Comparison of ENCODE assay signal across 1 cellular context in the genomic region with DNA sequence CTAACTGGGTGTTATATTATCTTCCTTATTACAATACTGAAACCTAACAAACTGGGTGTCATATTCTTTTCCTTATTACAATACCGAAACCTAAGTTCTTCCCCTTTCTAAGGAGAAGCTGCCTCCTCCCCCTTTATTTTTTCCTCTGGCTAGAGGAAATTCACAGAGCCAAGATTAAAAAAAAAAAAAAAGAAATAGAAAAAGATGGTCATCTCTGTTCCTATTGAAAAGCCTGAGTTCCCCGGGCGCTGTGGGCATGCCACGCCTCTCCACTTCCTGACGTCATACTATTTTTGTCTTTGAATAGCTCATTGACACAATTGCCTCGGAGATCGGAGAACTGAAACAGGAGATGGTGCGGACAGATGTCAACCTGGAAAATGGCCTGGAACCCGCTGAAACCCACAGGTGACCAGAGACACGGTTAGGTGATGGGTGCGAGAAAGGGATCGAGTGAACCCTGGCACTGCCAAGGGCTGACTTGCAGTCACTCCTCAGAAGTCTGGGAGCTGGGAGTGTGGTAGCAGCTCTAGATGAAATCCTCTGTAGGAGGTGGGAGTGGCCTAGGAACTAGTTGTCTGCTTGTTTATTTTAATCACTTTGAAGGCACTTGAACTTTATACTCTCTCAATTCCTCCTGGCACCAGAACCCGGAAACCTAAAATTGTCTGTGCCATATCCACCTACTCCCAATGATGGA.
TF ChIP-seq lines count a peak whose summit lies in the region.

No MANE protein-coding gene starts in this region.

TF ChIP-seq in GM12878, 131 proteins besides CTCF, POLR2A, EP300 and RAD21 (continued from another document and continues in another):
- peak; percentile 26 for TF ChIP-seq RUNX3 (IDR thresholded peaks at IDR 0.05; ENCODE audit: low read length)
- TF ChIP-seq PAX5 (IDR thresholded peaks at IDR 0.05; ENCODE audit: borderline replicate concordance, low read depth, low read length), result no peak
- TF ChIP-seq CREB1 (IDR thresholded peaks at IDR 0.05; ENCODE audit: low read depth), result peak; percentile 73
- TF ChIP-seq MYC (IDR thresholded peaks at IDR 0.05; ENCODE audit: insufficient read depth, insufficient read length, insufficient replicate concordance, low read length, severe bottlenecking), result no peak
- no peak for TF ChIP-seq SMC3 (IDR thresholded peaks at IDR 0.05; ENCODE audit: borderline replicate concordance, low read length)
- TF ChIP-seq RAD51 (IDR thresholded peaks at IDR 0.05), result no peak
- TF ChIP-seq RELA (IDR thresholded peaks at IDR 0.05; ENCODE audit: borderline replicate concordance, partially characterized antibody), result no peak
- TF ChIP-seq BHLHE40 (IDR thresholded peaks at IDR 0.05; ENCODE audit: borderline replicate concordance in 1 of 2, low read depth in 2 of 2, low read length in 1 of 2), result no peak
- no peak for TF ChIP-seq SUPT20H (IDR thresholded peaks at IDR 0.05; ENCODE audit: borderline replicate concordance, control insufficient read depth, low read depth, low read length)
- TF ChIP-seq IKZF2 (IDR thresholded peaks at IDR 0.05), result peak; percentile 60 to 74
- TF ChIP-seq CEBPB (IDR thresholded peaks at IDR 0.05; ENCODE audit: borderline replicate concordance in 1 of 2, low read depth in 2 of 2, low read length in 2 of 2), result no peak
- TF ChIP-seq, protein P1, sequence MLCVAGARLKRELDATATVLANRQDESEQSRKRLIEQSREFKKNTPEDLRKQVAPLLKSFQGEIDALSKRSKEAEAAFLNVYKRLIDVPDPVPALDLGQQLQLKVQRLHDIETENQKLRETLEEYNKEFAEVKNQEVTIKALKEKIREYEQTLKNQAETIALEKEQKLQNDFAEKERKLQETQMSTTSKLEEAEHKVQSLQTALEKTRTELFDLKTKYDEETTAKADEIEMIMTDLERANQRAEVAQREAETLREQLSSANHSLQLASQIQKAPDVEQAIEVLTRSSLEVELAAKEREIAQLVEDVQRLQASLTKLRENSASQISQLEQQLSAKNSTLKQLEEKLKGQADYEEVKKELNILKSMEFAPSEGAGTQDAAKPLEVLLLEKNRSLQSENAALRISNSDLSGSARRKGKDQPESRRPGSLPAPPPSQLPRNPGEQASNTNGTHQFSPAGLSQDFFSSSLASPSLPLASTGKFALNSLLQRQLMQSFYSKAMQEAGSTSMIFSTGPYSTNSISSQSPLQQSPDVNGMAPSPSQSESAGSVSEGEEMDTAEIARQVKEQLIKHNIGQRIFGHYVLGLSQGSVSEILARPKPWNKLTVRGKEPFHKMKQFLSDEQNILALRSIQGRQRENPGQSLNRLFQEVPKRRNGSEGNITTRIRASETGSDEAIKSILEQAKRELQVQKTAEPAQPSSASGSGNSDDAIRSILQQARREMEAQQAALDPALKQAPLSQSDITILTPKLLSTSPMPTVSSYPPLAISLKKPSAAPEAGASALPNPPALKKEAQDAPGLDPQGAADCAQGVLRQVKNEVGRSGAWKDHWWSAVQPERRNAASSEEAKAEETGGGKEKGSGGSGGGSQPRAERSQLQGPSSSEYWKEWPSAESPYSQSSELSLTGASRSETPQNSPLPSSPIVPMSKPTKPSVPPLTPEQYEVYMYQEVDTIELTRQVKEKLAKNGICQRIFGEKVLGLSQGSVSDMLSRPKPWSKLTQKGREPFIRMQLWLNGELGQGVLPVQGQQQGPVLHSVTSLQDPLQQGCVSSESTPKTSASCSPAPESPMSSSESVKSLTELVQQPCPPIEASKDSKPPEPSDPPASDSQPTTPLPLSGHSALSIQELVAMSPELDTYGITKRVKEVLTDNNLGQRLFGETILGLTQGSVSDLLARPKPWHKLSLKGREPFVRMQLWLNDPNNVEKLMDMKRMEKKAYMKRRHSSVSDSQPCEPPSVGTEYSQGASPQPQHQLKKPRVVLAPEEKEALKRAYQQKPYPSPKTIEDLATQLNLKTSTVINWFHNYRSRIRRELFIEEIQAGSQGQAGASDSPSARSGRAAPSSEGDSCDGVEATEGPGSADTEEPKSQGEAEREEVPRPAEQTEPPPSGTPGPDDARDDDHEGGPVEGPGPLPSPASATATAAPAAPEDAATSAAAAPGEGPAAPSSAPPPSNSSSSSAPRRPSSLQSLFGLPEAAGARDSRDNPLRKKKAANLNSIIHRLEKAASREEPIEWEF (IDR thresholded peaks at IDR 0.05; ENCODE audit: insufficient replicate concordance, low read depth, low read length), result peak; percentile 45
- TF ChIP-seq JUND (IDR thresholded peaks at IDR 0.05; ENCODE audit: low read depth, low read length), result no peak
- TF ChIP-seq RBBP5 (conservative IDR thresholded peaks at IDR 0.05), result no peak
- TF ChIP-seq E2F4 (IDR thresholded peaks at IDR 0.05; ENCODE audit: low read depth, low read length), result no peak
- no peak for TF ChIP-seq YY1 (IDR thresholded peaks at IDR 0.05; ENCODE audit: low read depth, low read length)
- TF ChIP-seq ATF2 (IDR thresholded peaks at IDR 0.05; ENCODE audit: low read length), result 0 out of 2 replicates have a peak, but pooled peaks have one; percentile 42
- no peak for TF ChIP-seq SREBF1 (IDR thresholded peaks at IDR 0.05; ENCODE audit: low read length)
- TF ChIP-seq KDM1A (IDR thresholded peaks at IDR 0.05; ENCODE audit: borderline replicate concordance), result no peak
- TF ChIP-seq ZNF384 (IDR thresholded peaks at IDR 0.05; ENCODE audit: borderline replicate concordance, low read depth, low read length), result peak; percentile 36; the same call in 1 of the 2 replicates
- TF ChIP-seq, protein P2, sequence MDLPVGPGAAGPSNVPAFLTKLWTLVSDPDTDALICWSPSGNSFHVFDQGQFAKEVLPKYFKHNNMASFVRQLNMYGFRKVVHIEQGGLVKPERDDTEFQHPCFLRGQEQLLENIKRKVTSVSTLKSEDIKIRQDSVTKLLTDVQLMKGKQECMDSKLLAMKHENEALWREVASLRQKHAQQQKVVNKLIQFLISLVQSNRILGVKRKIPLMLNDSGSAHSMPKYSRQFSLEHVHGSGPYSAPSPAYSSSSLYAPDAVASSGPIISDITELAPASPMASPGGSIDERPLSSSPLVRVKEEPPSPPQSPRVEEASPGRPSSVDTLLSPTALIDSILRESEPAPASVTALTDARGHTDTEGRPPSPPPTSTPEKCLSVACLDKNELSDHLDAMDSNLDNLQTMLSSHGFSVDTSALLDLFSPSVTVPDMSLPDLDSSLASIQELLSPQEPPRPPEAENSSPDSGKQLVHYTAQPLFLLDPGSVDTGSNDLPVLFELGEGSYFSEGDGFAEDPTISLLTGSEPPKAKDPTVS (IDR thresholded peaks at IDR 0.05; ENCODE audit: low read depth, low read length), result no peak
- TF ChIP-seq CREM (IDR thresholded peaks at IDR 0.05; ENCODE audit: low read depth), result peak; percentile 66
- TF ChIP-seq ZNF592 (IDR thresholded peaks at IDR 0.05), result no peak
- TF ChIP-seq, protein P3, sequence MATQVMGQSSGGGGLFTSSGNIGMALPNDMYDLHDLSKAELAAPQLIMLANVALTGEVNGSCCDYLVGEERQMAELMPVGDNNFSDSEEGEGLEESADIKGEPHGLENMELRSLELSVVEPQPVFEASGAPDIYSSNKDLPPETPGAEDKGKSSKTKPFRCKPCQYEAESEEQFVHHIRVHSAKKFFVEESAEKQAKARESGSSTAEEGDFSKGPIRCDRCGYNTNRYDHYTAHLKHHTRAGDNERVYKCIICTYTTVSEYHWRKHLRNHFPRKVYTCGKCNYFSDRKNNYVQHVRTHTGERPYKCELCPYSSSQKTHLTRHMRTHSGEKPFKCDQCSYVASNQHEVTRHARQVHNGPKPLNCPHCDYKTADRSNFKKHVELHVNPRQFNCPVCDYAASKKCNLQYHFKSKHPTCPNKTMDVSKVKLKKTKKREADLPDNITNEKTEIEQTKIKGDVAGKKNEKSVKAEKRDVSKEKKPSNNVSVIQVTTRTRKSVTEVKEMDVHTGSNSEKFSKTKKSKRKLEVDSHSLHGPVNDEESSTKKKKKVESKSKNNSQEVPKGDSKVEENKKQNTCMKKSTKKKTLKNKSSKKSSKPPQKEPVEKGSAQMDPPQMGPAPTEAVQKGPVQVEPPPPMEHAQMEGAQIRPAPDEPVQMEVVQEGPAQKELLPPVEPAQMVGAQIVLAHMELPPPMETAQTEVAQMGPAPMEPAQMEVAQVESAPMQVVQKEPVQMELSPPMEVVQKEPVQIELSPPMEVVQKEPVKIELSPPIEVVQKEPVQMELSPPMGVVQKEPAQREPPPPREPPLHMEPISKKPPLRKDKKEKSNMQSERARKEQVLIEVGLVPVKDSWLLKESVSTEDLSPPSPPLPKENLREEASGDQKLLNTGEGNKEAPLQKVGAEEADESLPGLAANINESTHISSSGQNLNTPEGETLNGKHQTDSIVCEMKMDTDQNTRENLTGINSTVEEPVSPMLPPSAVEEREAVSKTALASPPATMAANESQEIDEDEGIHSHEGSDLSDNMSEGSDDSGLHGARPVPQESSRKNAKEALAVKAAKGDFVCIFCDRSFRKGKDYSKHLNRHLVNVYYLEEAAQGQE (IDR thresholded peaks at IDR 0.05; ENCODE audit: low read depth, low read length), result no peak
- 0 out of 2 replicates have a peak, but pooled peaks have one; percentile 10 for TF ChIP-seq SPI1 (IDR thresholded peaks at IDR 0.05; ENCODE audit: borderline replicate concordance, insufficient read depth, low read depth, low read length)
- TF ChIP-seq JUNB (IDR thresholded peaks at IDR 0.05), result peak; percentile 49
- no peak for TF ChIP-seq BCL11A (IDR thresholded peaks at IDR 0.05; ENCODE audit: low read depth, low read length)
- TF ChIP-seq NFXL1 (IDR thresholded peaks at IDR 0.05; ENCODE audit: borderline replicate concordance), result no peak
- no peak for TF ChIP-seq LARP7 (IDR thresholded peaks at IDR 0.05)
- TF ChIP-seq ATF7 (IDR thresholded peaks at IDR 0.05; ENCODE audit: low read depth), result peak; percentile 97
- no peak for TF ChIP-seq SMAD1 (IDR thresholded peaks at IDR 0.05; ENCODE audit: low read depth, partially characterized antibody)
- TF ChIP-seq ETV6 (conservative IDR thresholded peaks at IDR 0.05 in 1 of 2, IDR thresholded peaks at IDR 0.05 in 1 of 2; ENCODE audit: borderline replicate concordance in 1 of 2, low read depth in 1 of 2), result peak in 1 of 2 experiments; percentile 25; a peak in 1 of 4 replicates
- TF ChIP-seq CHD1 (IDR thresholded peaks at IDR 0.05; ENCODE audit: low read depth, low read length), result no peak
- TF ChIP-seq, protein P4, sequence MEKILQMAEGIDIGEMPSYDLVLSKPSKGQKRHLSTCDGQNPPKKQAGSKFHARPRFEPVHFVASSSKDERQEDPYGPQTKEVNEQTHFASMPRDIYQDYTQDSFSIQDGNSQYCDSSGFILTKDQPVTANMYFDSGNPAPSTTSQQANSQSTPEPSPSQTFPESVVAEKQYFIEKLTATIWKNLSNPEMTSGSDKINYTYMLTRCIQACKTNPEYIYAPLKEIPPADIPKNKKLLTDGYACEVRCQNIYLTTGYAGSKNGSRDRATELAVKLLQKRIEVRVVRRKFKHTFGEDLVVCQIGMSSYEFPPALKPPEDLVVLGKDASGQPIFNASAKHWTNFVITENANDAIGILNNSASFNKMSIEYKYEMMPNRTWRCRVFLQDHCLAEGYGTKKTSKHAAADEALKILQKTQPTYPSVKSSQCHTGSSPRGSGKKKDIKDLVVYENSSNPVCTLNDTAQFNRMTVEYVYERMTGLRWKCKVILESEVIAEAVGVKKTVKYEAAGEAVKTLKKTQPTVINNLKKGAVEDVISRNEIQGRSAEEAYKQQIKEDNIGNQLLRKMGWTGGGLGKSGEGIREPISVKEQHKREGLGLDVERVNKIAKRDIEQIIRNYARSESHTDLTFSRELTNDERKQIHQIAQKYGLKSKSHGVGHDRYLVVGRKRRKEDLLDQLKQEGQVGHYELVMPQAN (conservative IDR thresholded peaks at IDR 0.05), result no peak
- peak; percentile 75; the same call in 1 of the 2 replicates for TF ChIP-seq NFIC (IDR thresholded peaks at IDR 0.05; ENCODE audit: low read depth, low read length)
- peak; percentile 77 for TF ChIP-seq IKZF1 (conservative IDR thresholded peaks at IDR 0.05)
- TF ChIP-seq FOXK2 (IDR thresholded peaks at IDR 0.05), result no peak
- TF ChIP-seq MTA2 (IDR thresholded peaks at IDR 0.05; ENCODE audit: low read depth), result peak; percentile 55; the same call in 1 of the 2 replicates
- TF ChIP-seq MXI1 (IDR thresholded peaks at IDR 0.05; ENCODE audit: low read depth, low read length), result no peak
- TF ChIP-seq EED (IDR thresholded peaks at IDR 0.05; ENCODE audit: low read depth), result peak; percentile 87
